In the genomic region with DNA sequence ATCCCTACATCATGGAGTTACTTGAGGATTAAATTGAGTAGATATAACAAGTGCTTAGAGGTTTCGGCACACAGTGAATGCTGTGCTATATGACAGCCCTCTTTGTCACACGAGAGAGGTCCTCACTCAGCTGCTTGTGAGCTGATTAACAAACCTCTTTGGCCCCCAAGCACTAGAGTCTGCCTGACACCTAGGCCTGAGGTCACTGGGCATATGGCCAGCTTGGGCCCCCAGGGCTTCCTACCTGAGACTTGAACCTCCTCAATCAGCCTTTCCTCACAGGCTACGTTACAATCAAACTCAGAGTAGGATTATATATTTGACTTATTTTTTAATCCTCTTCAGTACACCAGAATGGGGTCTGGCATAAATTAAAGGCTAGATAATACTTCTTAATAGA, we compare ENCODE assay signal across 18 cellular contexts.
DNase-seq lines count a peak whose midpoint lies in the region; ATAC-seq and TF ChIP-seq lines count a peak whose summit lies in the region.
"Had no signal": no experiment of that assay in that cellular context is flagged by ENCODE, and none has a peak within 500 bp of the region (broad histone marks: within the 10 kb centered on the region; RNA-seq: fewer than 3 reads in every experiment).

No MANE protein-coding gene starts in this region.

- DNase-seq in NCI-H524 (lab: John Stamatoyannopoulos, UW), result peak; percentile 79 to 94
- peak; percentile 18 for DNase-seq in NCI-H69 (lab: John Stamatoyannopoulos, UW)
- peak; percentile 82 for DNase-seq in NCI-H82 treated with DMSO at 0.1 percent for 48 hours (lab: John Stamatoyannopoulos, UW; ENCODE audit: unreplicated experiment)
- no peak for DNase-seq in stimulated activated effector memory CD8-positive, alpha-beta T cell treated with anti-CD3 and anti-CD28 coated beads, Interleukin-12 subunit alpha, Interleukin-12 subunit beta, amount 100 ng/mL, for 72 hours (ENCODE audit: low spot score in 2 of 2)
- DNase-seq in HEK293T (ENCODE audit: extremely low spot score), result no peak
- no peak for DNase-seq in Caco-2
- DNase-seq in cerebellar cortex (ENCODE audit: low spot score), result no peak
- DNase-seq: 8988T; ACHN; BE2C; C1 segment of cervical spinal cord; CD4-positive, alpha-beta memory T cell; CD4-positive, CD25-positive, alpha-beta regulatory T cell; CD8-positive, alpha-beta memory T cell; DMS79 treated with DMSO at 0.1 percent for 48 hours; GF-D8 had no signal

- intact Hi-C loops in Caco-2 (cut with micrococcal nuclease; ENCODE audit: unreplicated experiment), result no loop called here

- CTCF ChIA-PET in HEK293T (lab: Yijun Ruan, JAX) (no interaction called here), Caco-2 (lab: Charles Lee) (no interaction called here)

- POLR2A ChIA-PET in HEK293T (lab: Yijun Ruan, JAX), result no interaction called here
- POLR2A ChIA-PET in Caco-2 (lab: Charles Lee), result no interaction called here

- no peaks in the 10 kb centered on the region for H3K27me3 ChIP-seq in Caco-2 (replicated peaks; ENCODE audit: control insufficient read depth, insufficient read depth, low read length)
- H3K27me3 ChIP-seq: BE2C, BLaER1 had no signal

- H3K4me1 Mint-ChIP-seq in stimulated activated effector memory CD8-positive, alpha-beta T cell treated with anti-CD3 and anti-CD28 coated beads, Interleukin-12 subunit alpha, Interleukin-12 subunit beta, amount 100 ng/mL, for 72 hours, result no peaks in the 10 kb centered on the region
- no peaks in the 10 kb centered on the region for H3K4me1 Mint-ChIP-seq in Caco-2 (ENCODE audit: low read depth, unreplicated experiment)
- H3K4me1 Mint-ChIP-seq: CD14-positive monocyte; CD4-positive, alpha-beta memory T cell; CD4-positive, CD25-positive, alpha-beta regulatory T cell; CD8-positive, alpha-beta memory T cell had no signal

- H3K4me3 Mint-ChIP-seq in stimulated activated effector memory CD8-positive, alpha-beta T cell treated with anti-CD3 and anti-CD28 coated beads, Interleukin-12 subunit alpha, Interleukin-12 subunit beta, amount 100 ng/mL, for 72 hours, result no peak overlapping the region
- no peak overlapping the region for H3K4me3 Mint-ChIP-seq in Caco-2 (ENCODE audit: unreplicated experiment)
- H3K4me3 Mint-ChIP-seq: CD14-positive monocyte; CD4-positive, alpha-beta memory T cell; CD4-positive, CD25-positive, alpha-beta regulatory T cell had no signal

- H3K4me1 ChIP-seq in Caco-2, result no peaks in the 10 kb centered on the region
- H3K4me1 ChIP-seq: BE2C, BLaER1 had no signal

- no peak overlapping the region for H3K27ac Mint-ChIP-seq in stimulated activated effector memory CD8-positive, alpha-beta T cell treated with anti-CD3 and anti-CD28 coated beads, Interleukin-12 subunit alpha, Interleukin-12 subunit beta, amount 100 ng/mL, for 72 hours
- no peak overlapping the region for H3K27ac Mint-ChIP-seq in Caco-2 (ENCODE audit: unreplicated experiment)
- H3K27ac Mint-ChIP-seq: CD14-positive monocyte; CD4-positive, alpha-beta memory T cell; CD4-positive, CD25-positive, alpha-beta regulatory T cell; CD8-positive, alpha-beta memory T cell had no signal

- H3K36me3 Mint-ChIP-seq in stimulated activated effector memory CD8-positive, alpha-beta T cell treated with anti-CD3 and anti-CD28 coated beads, Interleukin-12 subunit alpha, Interleukin-12 subunit beta, amount 100 ng/mL, for 72 hours, result no peaks in the 10 kb centered on the region
- no peaks in the 10 kb centered on the region for H3K36me3 Mint-ChIP-seq in Caco-2 (ENCODE audit: insufficient read depth, unreplicated experiment)
- H3K36me3 Mint-ChIP-seq: CD14-positive monocyte; CD4-positive, alpha-beta memory T cell; CD4-positive, CD25-positive, alpha-beta regulatory T cell; CD8-positive, alpha-beta memory T cell had no signal

- peaks cover 3% of the 10 kb centered on the region for H3K27me3 Mint-ChIP-seq in Caco-2 (ENCODE audit: insufficient read depth, unreplicated experiment)
- H3K27me3 Mint-ChIP-seq: CD4-positive, alpha-beta memory T cell; CD4-positive, CD25-positive, alpha-beta regulatory T cell; CD8-positive, alpha-beta memory T cell had no signal

- peaks cover 3% of the 10 kb centered on the region for H3K9me3 Mint-ChIP-seq in stimulated activated effector memory CD8-positive, alpha-beta T cell treated with anti-CD3 and anti-CD28 coated beads, Interleukin-12 subunit alpha, Interleukin-12 subunit beta, amount 100 ng/mL, for 72 hours
- no peaks in the 10 kb centered on the region for H3K9me3 Mint-ChIP-seq in Caco-2 (ENCODE audit: unreplicated experiment)
- H3K9me3 Mint-ChIP-seq: CD4-positive, alpha-beta memory T cell had no signal

- H3K9me3 ChIP-seq in Caco-2, result no peaks in the 10 kb centered on the region
- H3K9me3 ChIP-seq: BE2C, BLaER1 had no signal

- BruUV-seq in Caco-2 (replicated peaks; lab: Mats Ljungman, UMichigan), result no TSS peak

- TF ChIP-seq CTCF in Caco-2 (IDR thresholded peaks at IDR 0.05; ENCODE audit: insufficient read depth in 1 of 2, low read depth in 1 of 2, low read length in 1 of 2, severe bottlenecking in 1 of 2, unreplicated experiment in 1 of 2), result no peak

- no peak overlapping the region for H3K4me3 ChIP-seq in Caco-2 (ENCODE audit: low read depth, low read length)
- H3K4me3 ChIP-seq: BLaER1 had no signal

- no peaks in the 10 kb centered on the region for H3K36me3 ChIP-seq in Caco-2 (ENCODE audit: control insufficient read depth, insufficient read depth, low read length)
- H3K36me3 ChIP-seq: BE2C, BLaER1 had no signal

- ATAC-seq in stimulated activated effector memory CD8-positive, alpha-beta T cell treated with anti-CD3 and anti-CD28 coated beads, Interleukin-12 subunit alpha, Interleukin-12 subunit beta, amount 100 ng/mL, for 72 hours, result no peak

TF ChIP-seq in HEK293T, 16 proteins besides CTCF, POLR2A, EP300 and RAD21:
- TF ChIP-seq NFRKB (IDR thresholded peaks at IDR 0.05) (no peak), FOXA1 (IDR thresholded peaks at IDR 0.05) (no peak), LEF1 (IDR thresholded peaks at IDR 0.05; ENCODE audit: borderline replicate concordance) (no peak), SUZ12 (IDR thresholded peaks at IDR 0.05) (no peak), FOXM1 (IDR thresholded peaks at IDR 0.05; ENCODE audit: borderline replicate concordance) (no peak), ELF4 (IDR thresholded peaks at IDR 0.05) (no peak)

Comparison
In these comparisons a context has a peak if more than half of its experiments do, and no peak if none do; other contexts are left out.
1. DNase-seq: peak in NCI-H524 (2 of 2), NCI-H69 (single experiment) and NCI-H82 treated with DMSO at 0.1 percent for 48 hours (single experiment); none in stimulated activated effector memory CD8-positive, alpha-beta T cell treated with anti-CD3 and anti-CD28 coated beads, Interleukin-12 subunit alpha, Interleukin-12 subunit beta, amount 100 ng/mL, for 72 hours (0 of 2), HEK293T (single experiment), Caco-2 (0 of 2) and cerebellar cortex (single experiment).